In the genomic region with DNA sequence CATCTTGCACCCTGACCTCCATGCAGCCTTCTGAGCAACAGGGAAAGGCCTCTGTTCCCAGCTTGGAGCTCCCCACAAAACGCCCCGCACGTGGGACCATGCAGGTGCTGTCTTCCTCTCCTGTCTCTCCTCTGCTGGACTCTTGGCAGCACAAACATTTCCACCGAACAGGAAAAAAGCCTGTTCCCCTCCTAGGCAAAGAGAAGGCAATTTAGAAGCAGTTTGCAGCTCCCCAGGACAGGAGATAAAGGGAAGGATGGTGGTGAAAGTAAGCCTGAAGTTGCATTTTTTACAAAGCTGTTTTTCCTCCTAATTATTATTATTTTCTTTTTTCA, we compare ENCODE assay signal across 31 cellular contexts. TPM values are rescaled to one million over a fixed set of nuclear protein-coding genes. Genes with fewer than 3 reads are reported as not detected.
"Had no signal": no experiment of that assay in that cellular context is flagged by ENCODE, and none has a peak within 500 bp of the region (broad histone marks: within the 10 kb centered on the region; RNA-seq: fewer than 3 reads in every experiment).

No MANE protein-coding gene starts in this region.

- H3K79me2 ChIP-seq: parathyroid adenoma had no signal

- DNase-seq: effector CD4-positive, alpha-beta T cell; endodermal cell; foreskin fibroblast; gastrocnemius medialis; head of caudate nucleus; kidney; mesendoderm; midbrain; naive thymus-derived CD4-positive, alpha-beta T cell; sigmoid colon; stimulated activated CD4-positive, alpha-beta T cell treated with anti-CD3 and anti-CD28 coated beads, Interleukin-2, amount 100 ng/mL, for 24 hours; stimulated activated CD4-positive, alpha-beta T cell treated with anti-CD3 and anti-CD28 coated beads, Interleukin-4, amount 100 ng/mL, for 24 hours; stimulated activated naive CD4-positive, alpha-beta T cell treated with Interleukin-2 at 50 U/mL for 16 hours; stomach; thyroid gland had no signal

- H2AFZ ChIP-seq: parathyroid adenoma had no signal

- H3K9ac ChIP-seq: parathyroid adenoma had no signal

- H3K27me3 ChIP-seq: dorsolateral prefrontal cortex, gastrocnemius medialis, sigmoid colon, stomach, thyroid gland had no signal

- H3K4me1 ChIP-seq: parathyroid adenoma had no signal

- H3K9me3 ChIP-seq: gastrocnemius medialis, neutrophil, sigmoid colon, stomach, thyroid gland had no signal

- FAIRE-seq: colon, kidney had no signal

- H3K36me3 ChIP-seq: gastrocnemius medialis, neutrophil, sigmoid colon, stomach, thyroid gland had no signal

- ATAC-seq: esophagus mucosa; gastrocnemius medialis; left lobe of liver; naive thymus-derived CD4-positive, alpha-beta T cell; stimulated activated effector memory CD8-positive, alpha-beta T cell treated with anti-CD3 and anti-CD28 coated beads, Interleukin-12 subunit alpha, Interleukin-12 subunit beta, amount 100 ng/mL, for 72 hours had no signal

- H3K4me3 ChIP-seq: dorsolateral prefrontal cortex, gastrocnemius medialis, sigmoid colon, stomach, thyroid gland had no signal

- H3K27ac ChIP-seq: epithelial cell of prostate, gastrocnemius medialis, neutrophil, parathyroid adenoma, sigmoid colon, stomach, thyroid gland had no signal

RNA-seq across cellular contexts. Expression of a gene that starts 7.7 kb away (rescaled TPM):
- total RNA-seq: endodermal cell; esophagus mucosa; gastrocnemius medialis; left lobe of liver; lower leg skin; lung microvascular endothelial cell; mucosa of gallbladder; naive thymus-derived CD4-positive, alpha-beta T cell; omental fat pad; sigmoid colon; skeletal muscle tissue; subcutaneous adipose tissue; thyroid gland; ureter had no signal
- polyA plus RNA-seq: naive thymus-derived CD4-positive, alpha-beta T cell; neural cell; sigmoid colon had no signal
